Comparison of ENCODE assay signal across 22 cellular contexts in genomic region chrX:66043584-66043983, GRCh38. TPM values are rescaled to one million over a fixed set of nuclear protein-coding genes. Genes with fewer than 3 reads are reported as not detected.
DNase-seq lines count a peak whose midpoint lies in the region; ATAC-seq, FAIRE-seq and TF ChIP-seq lines count a peak whose summit lies in the region.
"Had no signal": no experiment of that assay in that cellular context is flagged by ENCODE, and none has a peak within 500 bp of the region (broad histone marks: within the 10 kb centered on the region; RNA-seq: fewer than 3 reads in every experiment).

No MANE protein-coding gene starts in this region.

- DNase-seq in GM12891 (ENCODE audit: insufficient read length, low spot score) (no peak), hepatocyte (ENCODE audit: low spot score) (no peak), mucosa of descending colon (no peak), GM19239 (ENCODE audit: insufficient read length, low spot score) (no peak), NCI-H2029 (lab: John Stamatoyannopoulos, UW) (no peak)
- DNase-seq in activated CD4-positive, alpha-beta T cell treated with anti-CD3 and anti-CD28 coated beads, Interleukin-2, amount 10 ng/mL, durations not matched to agents 24 days and 14 days: no peak
- DNase-seq in NK-92 treated with Interleukin-12 subunit alpha and Interleukin-12 subunit beta, amount 100 ng/mL, for 24 hours (lab: John Stamatoyannopoulos, UW): no peak
- DNase-seq: 8988T; AML-193; Caco-2; Calu3; CD4-positive, alpha-beta T cell; CD8-positive, alpha-beta T cell; DMS79 treated with DMSO at 0.1 percent for 48 hours; GF-D8 had no signal

- no peaks in the 10 kb centered on the region for H3K36me3 Mint-ChIP-seq in activated CD4-positive, alpha-beta T cell treated with anti-CD3 and anti-CD28 coated beads, Interleukin-2, amount 10 ng/mL, durations not matched to agents 24 days and 14 days (ENCODE audit: low read depth)
- H3K36me3 Mint-ChIP-seq: CD8-positive, alpha-beta T cell had no signal

- 70% methylated on average over 3 of the region's 3 CpGs for WGBS in hepatocyte (ENCODE audit: low lambda C conversion rate, missing lambda C conversion rate)

- intact Hi-C loops in mucosa of descending colon (cut with DNase I, micrococcal nuclease): no loop called here
- intact Hi-C loops in activated CD4-positive, alpha-beta T cell treated with anti-CD3 and anti-CD28 coated beads, Interleukin-2, amount 10 ng/mL, durations not matched to agents 24 days and 14 days (cut with micrococcal nuclease): loop anchor here (10.0 kb wide), 1 partner anchor 299 kb away; no protein-coding TSS in a partner anchor

- no peaks in the 10 kb centered on the region for H3K79me2 ChIP-seq in hepatocyte

- TF ChIP-seq CTCF in hepatocyte (IDR thresholded peaks at IDR 0.05; ENCODE audit: poor library complexity) (no peak), mucosa of descending colon (IDR thresholded peaks at IDR 0.05) (no peak)

- H3K27me3 ChIP-seq in hepatocyte: no peaks in the 10 kb centered on the region

- H3K4me2 ChIP-seq in hepatocyte: no peak overlapping the region

- no peaks in the 10 kb centered on the region for H3K27me3 Mint-ChIP-seq in activated CD4-positive, alpha-beta T cell treated with anti-CD3 and anti-CD28 coated beads, Interleukin-2, amount 10 ng/mL, durations not matched to agents 24 days and 14 days
- H3K27me3 Mint-ChIP-seq: B cell; CD4-positive, alpha-beta T cell had no signal

- H3K9me3 Mint-ChIP-seq in activated CD4-positive, alpha-beta T cell treated with anti-CD3 and anti-CD28 coated beads, Interleukin-2, amount 10 ng/mL, durations not matched to agents 24 days and 14 days: peaks cover 3% of the 10 kb centered on the region
- H3K9me3 Mint-ChIP-seq: CD4-positive, alpha-beta T cell; CD8-positive, alpha-beta T cell had no signal

- FAIRE-seq in GM12891 (lab: Jason Lieb, UNC) (peak; percentile 45), GM19239 (lab: Jason Lieb, UNC) (no peak)
- FAIRE-seq: A204.1, D721Med, G401.6 had no signal

- no peak overlapping the region for H2AFZ ChIP-seq in hepatocyte

- no peaks in the 10 kb centered on the region for H3K36me3 ChIP-seq in hepatocyte (replicated peaks; ENCODE audit: insufficient read depth, low read depth)
- no peaks in the 10 kb centered on the region for H3K36me3 ChIP-seq in mucosa of descending colon (ENCODE audit: low read depth)
- H3K36me3 ChIP-seq: BLaER1 treated with 17β-estradiol and CSF1 and Interleukin-3, amounts not matched to agents 10 nM and 100 nM had no signal

- H3K27ac ChIP-seq in hepatocyte: peak overlapping the region; percentile 48
- H3K27ac ChIP-seq: BLaER1 treated with 17β-estradiol and CSF1 and Interleukin-3, amounts not matched to agents 10 nM and 100 nM; C4-2B had no signal

- no peaks in the 10 kb centered on the region for H4K20me1 ChIP-seq in hepatocyte (ENCODE audit: insufficient read depth, poor library complexity, severe bottlenecking)
- H4K20me1 ChIP-seq: BLaER1 treated with 17β-estradiol and CSF1 and Interleukin-3, amounts not matched to agents 10 nM and 100 nM had no signal

- H3K4me1 Mint-ChIP-seq in activated CD4-positive, alpha-beta T cell treated with anti-CD3 and anti-CD28 coated beads, Interleukin-2, amount 10 ng/mL, durations not matched to agents 24 days and 14 days: peaks cover 34% of the 10 kb centered on the region

- H3K4me3 ChIP-seq in hepatocyte (no peak overlapping the region), mucosa of descending colon (no peak overlapping the region)
- H3K4me3 ChIP-seq: BLaER1 treated with 17β-estradiol and CSF1 and Interleukin-3, amounts not matched to agents 10 nM and 100 nM had no signal

- H3K4me3 Mint-ChIP-seq in activated CD4-positive, alpha-beta T cell treated with anti-CD3 and anti-CD28 coated beads, Interleukin-2, amount 10 ng/mL, durations not matched to agents 24 days and 14 days: no peak overlapping the region
- H3K4me3 Mint-ChIP-seq: B cell; CD4-positive, alpha-beta T cell; CD8-positive, alpha-beta T cell had no signal

- no peak for TF ChIP-seq POLR2A in GM12891 (IDR thresholded peaks at IDR 0.05; ENCODE audit: low read depth, low read length)

- ATAC-seq in mucosa of descending colon: peak; percentile 56
- ATAC-seq: CD8-positive, alpha-beta T cell had no signal

- H3K27ac Mint-ChIP-seq in activated CD4-positive, alpha-beta T cell treated with anti-CD3 and anti-CD28 coated beads, Interleukin-2, amount 10 ng/mL, durations not matched to agents 24 days and 14 days: no peak overlapping the region
- H3K27ac Mint-ChIP-seq: B cell; CD4-positive, alpha-beta T cell; CD8-positive, alpha-beta T cell had no signal

- H3K9me3 ChIP-seq in hepatocyte (ENCODE audit: low read depth) (no peaks in the 10 kb centered on the region), mucosa of descending colon (no peaks in the 10 kb centered on the region)
- H3K9me3 ChIP-seq: Caco-2 had no signal

- no peaks in the 10 kb centered on the region for H3K9me2 ChIP-seq in hepatocyte (replicated peaks; ENCODE audit: insufficient read depth)

- H3K4me1 ChIP-seq in hepatocyte (ENCODE audit: insufficient read depth) (peaks cover 3% of the 10 kb centered on the region), mucosa of descending colon (ENCODE audit: low read depth) (no peaks in the 10 kb centered on the region)
- H3K4me1 ChIP-seq: Caco-2 had no signal

TF ChIP-seq in GM12891, 5 proteins besides CTCF, POLR2A, EP300 and RAD21:
- TF ChIP-seq POLR2AphosphoS5 (IDR thresholded peaks at IDR 0.05; ENCODE audit: low read depth, low read length) (no peak), POU2F2 (IDR thresholded peaks at IDR 0.05; ENCODE audit: low read depth, low read length) (no peak), PAX5 (IDR thresholded peaks at IDR 0.05; ENCODE audit: insufficient read depth, low read length, severe bottlenecking) (no peak), SPI1 (IDR thresholded peaks at IDR 0.05; ENCODE audit: low read depth, low read length) (no peak), TAF1 (IDR thresholded peaks at IDR 0.05; ENCODE audit: low read depth, low read length) (no peak)

RNA-seq across cellular contexts. Expression of gene VSIG4, which starts 3.7 kb away (rescaled TPM):
- 0.08 TPM for polyA plus RNA-seq in GM12891 (2012; ENCODE audit: low read depth, missing spikeins)
- total RNA-seq in hepatocyte: 5.3 and 8.8 TPM in 2 replicates
- 3.2 and 5.6 TPM in 2 replicates for polyA plus RNA-seq in hepatocyte
- 10 to 100 TPM in 2 of 3 donors, 1 to 10 TPM in 1; 7.3 to 80.5 (median 79.9) TPM for total RNA-seq in mucosa of descending colon
- not detected in 2 replicates for total RNA-seq in activated CD4-positive, alpha-beta T cell treated with anti-CD3 and anti-CD28 coated beads, Interleukin-2, amount 10 ng/mL, durations not matched to agents 24 days and 14 days
- total RNA-seq: B cell; Caco-2; Calu3; CD8-positive, alpha-beta T cell had no signal
- polyA plus RNA-seq: BJ had no signal
